In the genomic region with DNA sequence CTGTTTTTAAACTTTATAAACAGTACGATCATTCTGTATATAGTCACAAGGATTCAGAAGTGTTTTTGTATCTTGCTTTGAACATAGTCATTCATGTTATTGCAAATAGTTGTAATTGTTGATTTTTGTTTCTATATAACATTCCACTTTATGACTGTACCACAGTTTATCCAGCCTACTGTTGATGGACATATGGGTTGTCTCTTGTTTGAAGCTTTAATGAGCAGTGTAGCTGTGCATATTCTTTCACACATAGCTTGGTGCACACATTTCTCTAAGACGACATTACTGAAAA, we compare ENCODE assay signal across 26 cellular contexts. TPM values are rescaled to one million over a fixed set of nuclear protein-coding genes. Genes with fewer than 3 reads are reported as not detected.
DNase-seq lines count a peak whose midpoint lies in the region; ATAC-seq and TF ChIP-seq lines count a peak whose summit lies in the region.
"Had no signal": no experiment of that assay in that cellular context is flagged by ENCODE, and none has a peak within 500 bp of the region (broad histone marks: within the 10 kb centered on the region; RNA-seq: fewer than 3 reads in every experiment).

No MANE protein-coding gene starts in this region.

- H3K4me3 Mint-ChIP-seq in activated T-cell treated with anti-CD3 and anti-CD28 coated beads, Interleukin-2, amount 50 U/mL, for 24 hours = peak overlapping the region; percentile 10
- no peak overlapping the region for H3K4me3 Mint-ChIP-seq in activated T-cell treated with anti-CD3 and anti-CD28 coated beads, Interleukin-2, amount 50 U/mL, for 4 hours
- H3K4me3 Mint-ChIP-seq in activated T-helper 17 cell treated with anti-CD3 and anti-CD28 coated beads, Interleukin-2, amount 50 U/mL, for 72 hours = peak overlapping the region; percentile 13
- H3K4me3 Mint-ChIP-seq: mesothelial cell of epicardium, naive B cell had no signal

- H3K27me3 ChIP-seq in HL-60 (ENCODE audit: insufficient read depth, poor library complexity, severe bottlenecking) (no peaks in the 10 kb centered on the region), mesenchymal stem cell (ENCODE audit: control insufficient read depth in 1 of 2, insufficient read depth in 1 of 2, low read length in 2 of 2) (no peaks in the 10 kb centered on the region)
- H3K27me3 ChIP-seq: gastrocnemius medialis, left lung, MG63, transverse colon had no signal

- DNase-seq in activated T-cell treated with anti-CD3 and anti-CD28 coated beads, Interleukin-2, amount 50 U/mL, for 24 hours = no peak
- no peak for DNase-seq in activated T-cell treated with anti-CD3 and anti-CD28 coated beads, Interleukin-2, amount 50 U/mL, for 4 hours
- DNase-seq in HL-60 (ENCODE audit: low read depth in 1 of 2, low spot score in 1 of 2) (no peak), mesenchymal stem cell (peak; percentile 40), epidermal melanocyte (ENCODE audit: insufficient read length, low spot score) (no peak), COR-L47 (lab: John Stamatoyannopoulos, UW) (no peak)
- DNase-seq: 8988T; caudate nucleus; cortex of kidney; hypothalamus; naive B cell; NCI-H1105 treated with DMSO at 0.1 percent for 48 hours; NCI-H1930; NCI-H524; NK-92 treated with Interleukin-12 subunit alpha and Interleukin-12 subunit beta, amount 100 ng/mL, for 24 hours; SHP77 treated with DMSO at 0.1 percent for 48 hours; stimulated activated CD4-positive, alpha-beta T cell treated with anti-CD3 and anti-CD28 coated beads, Interleukin-1b, Interleukin-23, amount 100 ng/mL, for 48 hours; T1000; transverse colon had no signal

- H4K8ac ChIP-seq in mesenchymal stem cell (ENCODE audit: low read length) = no peak overlapping the region

- H3K9me3 ChIP-seq in mesenchymal stem cell (ENCODE audit: control insufficient read depth, low read length) = no peaks in the 10 kb centered on the region
- H3K9me3 ChIP-seq: gastrocnemius medialis, left lung, MG63, transverse colon had no signal

- H2BK5ac ChIP-seq in mesenchymal stem cell (ENCODE audit: low read depth, low read length, poor library complexity, severe bottlenecking) = no peak overlapping the region

- H3K4me1 Mint-ChIP-seq in activated T-cell treated with anti-CD3 and anti-CD28 coated beads, Interleukin-2, amount 50 U/mL, for 24 hours (ENCODE audit: low read depth) = peaks cover 50% of the 10 kb centered on the region
- H3K4me1 Mint-ChIP-seq in activated T-cell treated with anti-CD3 and anti-CD28 coated beads, Interleukin-2, amount 50 U/mL, for 4 hours (ENCODE audit: low read depth) = peaks cover 58% of the 10 kb centered on the region
- H3K4me1 Mint-ChIP-seq in activated T-helper 17 cell treated with anti-CD3 and anti-CD28 coated beads, Interleukin-2, amount 50 U/mL, for 72 hours = peaks cover 12% of the 10 kb centered on the region

- H3K27ac ChIP-seq in HL-60 (replicated peaks) (peak overlapping the region; percentile 40), mesenchymal stem cell (ENCODE audit: low read length, poor library complexity, severe bottlenecking) (no peak overlapping the region)
- H3K27ac ChIP-seq: gastrocnemius medialis, transverse colon had no signal

- no peak overlapping the region for H3K4me3 ChIP-seq in HL-60 (replicated peaks; ENCODE audit: insufficient read depth, low read length)
- no peak overlapping the region for H3K4me3 ChIP-seq in mesenchymal stem cell (ENCODE audit: insufficient read depth in 1 of 2, low read depth in 1 of 2, low read length in 2 of 2)
- H3K4me3 ChIP-seq: gastrocnemius medialis, left lung, MG63, smooth muscle cell, transverse colon had no signal

- no peak overlapping the region for H4K91ac ChIP-seq in mesenchymal stem cell (ENCODE audit: low read length)

- no peak overlapping the region for H3K23ac ChIP-seq in mesenchymal stem cell (ENCODE audit: low read length in 2 of 2)

- ATAC-seq in activated T-cell treated with anti-CD3 and anti-CD28 coated beads, Interleukin-2, amount 50 U/mL, for 4 hours = no peak
- peak; percentile 12 for ATAC-seq in activated T-helper 17 cell treated with anti-CD3 and anti-CD28 coated beads, Interleukin-2, amount 50 U/mL, for 72 hours (replicated peaks)
- ATAC-seq in HG03175 (IDR thresholded peaks at IDR 0.05; ENCODE audit: unreplicated experiment) = no peak
- ATAC-seq: gastrocnemius medialis had no signal

- H3K36me3 Mint-ChIP-seq in activated T-cell treated with anti-CD3 and anti-CD28 coated beads, Interleukin-2, amount 50 U/mL, for 24 hours (ENCODE audit: low read depth) = no peaks in the 10 kb centered on the region
- H3K36me3 Mint-ChIP-seq in activated T-cell treated with anti-CD3 and anti-CD28 coated beads, Interleukin-2, amount 50 U/mL, for 4 hours (ENCODE audit: insufficient read depth) = no peaks in the 10 kb centered on the region
- no peaks in the 10 kb centered on the region for H3K36me3 Mint-ChIP-seq in activated T-helper 17 cell treated with anti-CD3 and anti-CD28 coated beads, Interleukin-2, amount 50 U/mL, for 72 hours (ENCODE audit: low read depth)
- H3K36me3 Mint-ChIP-seq: naive B cell had no signal

- no peak overlapping the region for H3K14ac ChIP-seq in mesenchymal stem cell (ENCODE audit: low read length in 2 of 2)

- no peaks in the 10 kb centered on the region for H3K79me1 ChIP-seq in mesenchymal stem cell (replicated peaks; ENCODE audit: low read length, poor library complexity, severe bottlenecking)

- no peak overlapping the region for H3K4ac ChIP-seq in mesenchymal stem cell (ENCODE audit: low read depth in 1 of 2, low read length in 2 of 2)

- WGBS in mesenchymal stem cell = no CpG with 5 or more reads among the region's 2 CpGs

- no peak overlapping the region for H2BK12ac ChIP-seq in mesenchymal stem cell (ENCODE audit: low read length in 2 of 2)

- H3K36me3 ChIP-seq in mesenchymal stem cell (ENCODE audit: control insufficient read depth in 1 of 2, insufficient read depth in 2 of 2, low read depth in 1 of 2, low read length in 2 of 2) = no peaks in the 10 kb centered on the region
- H3K36me3 ChIP-seq: gastrocnemius medialis, left lung, MG63, transverse colon had no signal

- no peak overlapping the region for H3K9ac ChIP-seq in mesenchymal stem cell (ENCODE audit: low read length)

- no peak overlapping the region for H2AK5ac ChIP-seq in mesenchymal stem cell (ENCODE audit: low read length, severe bottlenecking)

- H3K4me2 ChIP-seq in mesenchymal stem cell (ENCODE audit: low read length, poor library complexity, severe bottlenecking) = no peak overlapping the region
- H3K4me2 ChIP-seq: smooth muscle cell had no signal

- H2BK15ac ChIP-seq in mesenchymal stem cell (ENCODE audit: low read depth, poor library complexity, severe bottlenecking) = no peak overlapping the region

- peaks cover 9% of the 10 kb centered on the region for H3K4me1 ChIP-seq in mesenchymal stem cell (ENCODE audit: control insufficient read depth, insufficient read depth, low read depth, low read length)
- H3K4me1 ChIP-seq: gastrocnemius medialis had no signal

- peak overlapping the region; percentile 62 for H3K27ac Mint-ChIP-seq in activated T-cell treated with anti-CD3 and anti-CD28 coated beads, Interleukin-2, amount 50 U/mL, for 24 hours
- no peak overlapping the region for H3K27ac Mint-ChIP-seq in activated T-helper 17 cell treated with anti-CD3 and anti-CD28 coated beads, Interleukin-2, amount 50 U/mL, for 72 hours
- H3K27ac Mint-ChIP-seq: mesothelial cell of epicardium, naive B cell had no signal

- peaks cover 4% of the 10 kb centered on the region for H3K9me3 Mint-ChIP-seq in activated T-cell treated with anti-CD3 and anti-CD28 coated beads, Interleukin-2, amount 50 U/mL, for 24 hours
- H3K9me3 Mint-ChIP-seq in activated T-cell treated with anti-CD3 and anti-CD28 coated beads, Interleukin-2, amount 50 U/mL, for 4 hours = no peaks in the 10 kb centered on the region
- no peaks in the 10 kb centered on the region for H3K9me3 Mint-ChIP-seq in activated T-helper 17 cell treated with anti-CD3 and anti-CD28 coated beads, Interleukin-2, amount 50 U/mL, for 72 hours
- H3K9me3 Mint-ChIP-seq: mesothelial cell of epicardium, naive B cell had no signal

- H2BK120ac ChIP-seq in mesenchymal stem cell (ENCODE audit: low read depth, low read length) = no peak overlapping the region

- no peak for TF ChIP-seq CTCF in HL-60 (IDR thresholded peaks at IDR 0.05; ENCODE audit: insufficient read depth, low read length)

- H3K18ac ChIP-seq in mesenchymal stem cell (ENCODE audit: low read depth in 1 of 2, low read length in 2 of 2) = no peak overlapping the region

- no peaks in the 10 kb centered on the region for H3K27me3 Mint-ChIP-seq in activated T-cell treated with anti-CD3 and anti-CD28 coated beads, Interleukin-2, amount 50 U/mL, for 24 hours
- H3K27me3 Mint-ChIP-seq in activated T-cell treated with anti-CD3 and anti-CD28 coated beads, Interleukin-2, amount 50 U/mL, for 4 hours (ENCODE audit: low read depth) = no peaks in the 10 kb centered on the region
- no peaks in the 10 kb centered on the region for H3K27me3 Mint-ChIP-seq in activated T-helper 17 cell treated with anti-CD3 and anti-CD28 coated beads, Interleukin-2, amount 50 U/mL, for 72 hours
- H3K27me3 Mint-ChIP-seq: naive B cell had no signal

- no peak overlapping the region for H2AFZ ChIP-seq in mesenchymal stem cell (ENCODE audit: low read depth, low read length)

RNA-seq across cellular contexts. Expression of a gene that starts 6.1 kb away (rescaled TPM):
- 1 to 10 TPM in 2 of 3 donors, under 1 TPM in 1; 0.65 to 1.2 (median 1.2) TPM for total RNA-seq in activated T-cell treated with anti-CD3 and anti-CD28 coated beads, Interleukin-2, amount 50 U/mL, for 4 hours
- 1 to 10 TPM in 1 of 2 donors, under 1 TPM in 1; 0.26 to 2.1 TPM for total RNA-seq in activated T-helper 17 cell treated with anti-CD3 and anti-CD28 coated beads, Interleukin-2, amount 50 U/mL, for 72 hours
- polyA plus RNA-seq in mesenchymal stem cell (2013, experiment 1 of 2) = 0.29 TPM
- polyA plus RNA-seq in mesenchymal stem cell (2013, experiment 2 of 2) = 0.21 TPM

RNA-seq across cellular contexts. Expression of a gene that starts 52.5 kb away (rescaled TPM):
- total RNA-seq in activated T-cell treated with anti-CD3 and anti-CD28 coated beads, Interleukin-2, amount 50 U/mL, for 4 hours = 10 to 100 TPM; 59.8 to 62.4 (median 60.7) TPM
- 10 to 100 TPM; 71.4 to 98.0 TPM for total RNA-seq in activated T-helper 17 cell treated with anti-CD3 and anti-CD28 coated beads, Interleukin-2, amount 50 U/mL, for 72 hours
- polyA plus RNA-seq in mesenchymal stem cell (2013, experiment 1 of 2) = 5.1 TPM
- 6.3 TPM for polyA plus RNA-seq in mesenchymal stem cell (2013, experiment 2 of 2)
